In genomic region chr5:171419663-171420428, GRCh38 we compare ENCODE assay signal across 9 cellular contexts. TPM values are rescaled to one million over a fixed set of nuclear protein-coding genes. Genes with fewer than 3 reads are reported as not detected.
DNase-seq lines count a peak whose midpoint lies in the region; ATAC-seq, FAIRE-seq and TF ChIP-seq lines count a peak whose summit lies in the region.
"Had no signal": no experiment of that assay in that cellular context is flagged by ENCODE, and none has a peak within 500 bp of the region (broad histone marks: within the 10 kb centered on the region; RNA-seq: fewer than 3 reads in every experiment).

No MANE protein-coding gene starts in this region.

- H3K36me3 Mint-ChIP-seq in stimulated activated effector memory CD8-positive, alpha-beta T cell treated with anti-CD3 and anti-CD28 coated beads, Interleukin-12 subunit alpha, Interleukin-12 subunit beta, amount 100 ng/mL, for 72 hours: peaks cover 11% of the 10 kb centered on the region

- H3K4me3 ChIP-seq in NT2/D1 (ENCODE audit: insufficient read length, low read depth) (peak overlapping the region; percentile 39), breast epithelium (peak overlapping the region; percentile 38 to 66 (median 41)), keratinocyte (ENCODE audit: control insufficient read depth in 2 of 3, extremely low read depth in 1 of 3, insufficient read depth in 2 of 3, low read depth in 1 of 3, low read length in 3 of 3) (no peak overlapping the region)

- H3K9me3 Mint-ChIP-seq in stimulated activated effector memory CD8-positive, alpha-beta T cell treated with anti-CD3 and anti-CD28 coated beads, Interleukin-12 subunit alpha, Interleukin-12 subunit beta, amount 100 ng/mL, for 72 hours: no peaks in the 10 kb centered on the region

- H3K4me1 ChIP-seq in NT2/D1 (ENCODE audit: insufficient read depth, insufficient read length): peaks cover 10% of the 10 kb centered on the region
- H3K4me1 ChIP-seq in breast epithelium: peaks cover 6 to 13% of the 10 kb centered on the region in 2 donors
- H3K4me1 ChIP-seq in keratinocyte (ENCODE audit: control insufficient read depth, extremely low read depth, insufficient read depth, low read length): peaks cover 6% of the 10 kb centered on the region

- H3K27ac ChIP-seq in breast epithelium (no peak overlapping the region), keratinocyte (ENCODE audit: control insufficient read depth, insufficient read depth, low read length) (no peak overlapping the region)

- POLR2A ChIA-PET in GM10248 (lab: Yijun Ruan, JAX) (interaction anchor here (1.0 kb wide), 1 partner anchor 32 kb away, joined by 3 read pairs; the partner anchor contains the start of gene NPM1), HEK293T (lab: Yijun Ruan, JAX) (interaction anchor here (2.1 kb wide), 1 partner anchor 31 kb away, joined by 6 read pairs; no protein-coding TSS in a partner anchor)

- dilution Hi-C loops in keratinocyte (cut with MboI; ENCODE audit: extremely low pct_ligation_motif_present, low sequenced_read_pairs): loop anchor here (5.0 kb wide), 1 partner anchor 67 kb away; no protein-coding TSS in a partner anchor

- no peak for TF ChIP-seq CTCF in GM10248 (IDR thresholded peaks at IDR 0.05; ENCODE audit: control extremely low read depth, extremely low read depth, low read depth, missing control alignments)
- no peak for TF ChIP-seq CTCF in breast epithelium (IDR thresholded peaks at IDR 0.05)
- no peak for TF ChIP-seq CTCF in keratinocyte (optimal IDR thresholded peaks at IDR 0.05 in 1 of 3, IDR thresholded peaks at IDR 0.05 in 1 of 3, conservative IDR thresholded peaks at IDR 0.05 in 1 of 3; ENCODE audit: extremely low read depth in 1 of 3, insufficient read depth in 2 of 3, low read length in 3 of 3)

- H3K4me3 Mint-ChIP-seq in stimulated activated effector memory CD8-positive, alpha-beta T cell treated with anti-CD3 and anti-CD28 coated beads, Interleukin-12 subunit alpha, Interleukin-12 subunit beta, amount 100 ng/mL, for 72 hours: peak overlapping the region; percentile 54

- H2AFZ ChIP-seq in keratinocyte (ENCODE audit: control insufficient read depth, low read length): no peak overlapping the region

- H3K79me2 ChIP-seq in keratinocyte (ENCODE audit: control insufficient read depth, insufficient read depth, low read length): no peaks in the 10 kb centered on the region

- peaks cover 31% of the 10 kb centered on the region for H3K27me3 ChIP-seq in NT2/D1 (ENCODE audit: insufficient read depth, insufficient read length)
- H3K27me3 ChIP-seq in breast epithelium: peaks cover 0 to 20% of the 10 kb centered on the region in 2 donors
- peaks cover 27% of the 10 kb centered on the region for H3K27me3 ChIP-seq in keratinocyte (ENCODE audit: control insufficient read depth, extremely low read depth, insufficient read depth, low read length)

- peaks cover 11% of the 10 kb centered on the region for H3K4me1 Mint-ChIP-seq in stimulated activated effector memory CD8-positive, alpha-beta T cell treated with anti-CD3 and anti-CD28 coated beads, Interleukin-12 subunit alpha, Interleukin-12 subunit beta, amount 100 ng/mL, for 72 hours

- H3K27ac Mint-ChIP-seq in stimulated activated effector memory CD8-positive, alpha-beta T cell treated with anti-CD3 and anti-CD28 coated beads, Interleukin-12 subunit alpha, Interleukin-12 subunit beta, amount 100 ng/mL, for 72 hours: no peak overlapping the region

- H3K9ac ChIP-seq in NT2/D1 (ENCODE audit: insufficient read length, low read depth) (peak overlapping the region; percentile 61), keratinocyte (ENCODE audit: control insufficient read depth, extremely low read depth, insufficient read depth, low read length) (no peak overlapping the region)

- CTCF ChIA-PET in GM10248 (lab: Yijun Ruan, JAX): interaction anchor here (1.1 to 2.6 kb wide), 8 partner anchors 8 to 883 kb away, joined by 3 to 35 read pairs (median 8); no protein-coding TSS in a partner anchor
- CTCF ChIA-PET in HEK293T (lab: Yijun Ruan, JAX): interaction anchor here (0.8 to 2.3 kb wide), 11 partner anchors 10 to 639 kb away, joined by 3 to 9 read pairs (median 4); no protein-coding TSS in a partner anchor

- no peak for TF ChIP-seq POLR2A in breast epithelium (IDR thresholded peaks at IDR 0.05)

- H3K36me3 ChIP-seq in NT2/D1 (ENCODE audit: insufficient read depth, insufficient read length, low read length): peaks cover 4% of the 10 kb centered on the region
- no peaks in the 10 kb centered on the region for H3K36me3 ChIP-seq in breast epithelium
- no peaks in the 10 kb centered on the region for H3K36me3 ChIP-seq in keratinocyte (ENCODE audit: control insufficient read depth in 2 of 2, extremely low read depth in 1 of 2, insufficient read depth in 2 of 2, low read length in 2 of 2)

- peak overlapping the region; percentile 69 for H3K4me2 ChIP-seq in keratinocyte (ENCODE audit: control insufficient read depth, extremely low read depth, insufficient read depth, low read depth, low read length)

- peak; percentile 43 for DNase-seq in GM10248 (ENCODE audit: extremely low spot score)
- peak; percentile 55 for DNase-seq in HEK293T (ENCODE audit: extremely low spot score)
- DNase-seq in NT2/D1 (ENCODE audit: low read depth, low spot score): no peak
- no peak for DNase-seq in breast epithelium (ENCODE audit: low spot score in 2 of 2)
- DNase-seq in keratinocyte (ENCODE audit: low read depth, low spot score): no peak
- DNase-seq in stimulated activated effector memory CD8-positive, alpha-beta T cell treated with anti-CD3 and anti-CD28 coated beads, Interleukin-12 subunit alpha, Interleukin-12 subunit beta, amount 100 ng/mL, for 72 hours (ENCODE audit: low spot score in 2 of 2): peak in 1 of 2 donors; percentile 59
- no peak for DNase-seq in HPDE6-E6E7 (ENCODE audit: extremely low spot score)
- DNase-seq in NCI-H1436 treated with DMSO at 0.1 percent for 48 hours (lab: John Stamatoyannopoulos, UW): no peak

- FAIRE-seq in keratinocyte (lab: Jason Lieb, UNC): no peak
- FAIRE-seq: TTC549 had no signal

- H4K20me1 ChIP-seq in keratinocyte (ENCODE audit: control insufficient read depth, extremely low read depth, insufficient read depth, low read length): peaks cover 13% of the 10 kb centered on the region

- intact Hi-C loops in breast epithelium (cut with DNase I; ENCODE audit: low total_unique reads): loop anchor here (2.0 kb wide), 1 partner anchor 71 kb away; no protein-coding TSS in a partner anchor

- ATAC-seq in stimulated activated effector memory CD8-positive, alpha-beta T cell treated with anti-CD3 and anti-CD28 coated beads, Interleukin-12 subunit alpha, Interleukin-12 subunit beta, amount 100 ng/mL, for 72 hours: peak; percentile 50

- H3K9me3 ChIP-seq in NT2/D1 (ENCODE audit: insufficient read depth, low read length) (no peaks in the 10 kb centered on the region), breast epithelium (no peaks in the 10 kb centered on the region), keratinocyte (ENCODE audit: control insufficient read depth, low read depth, low read length) (no peaks in the 10 kb centered on the region)

- H3K9me1 ChIP-seq in keratinocyte (ENCODE audit: control insufficient read depth, extremely low read depth, insufficient read depth, low read length): no peaks in the 10 kb centered on the region

TF ChIP-seq in HEK293T, 16 proteins besides CTCF, POLR2A, EP300 and RAD21:
- TF ChIP-seq BHLHE40 (IDR thresholded peaks at IDR 0.05; ENCODE audit: borderline replicate concordance) (no peak), L3MBTL2 (conservative IDR thresholded peaks at IDR 0.05) (no peak), CTBP1 (IDR thresholded peaks at IDR 0.05; ENCODE audit: borderline replicate concordance) (no peak), FOXM1 (IDR thresholded peaks at IDR 0.05; ENCODE audit: borderline replicate concordance) (no peak), HDGF (IDR thresholded peaks at IDR 0.05; ENCODE audit: borderline replicate concordance) (no peak), ZNF384 (IDR thresholded peaks at IDR 0.05) (no peak), NFRKB (IDR thresholded peaks at IDR 0.05) (no peak), ELF4 (IDR thresholded peaks at IDR 0.05) (no peak), FOXA1 (IDR thresholded peaks at IDR 0.05) (no peak), LEF1 (IDR thresholded peaks at IDR 0.05; ENCODE audit: borderline replicate concordance) (no peak), FOXK2 (IDR thresholded peaks at IDR 0.05) (no peak), ARNT (IDR thresholded peaks at IDR 0.05) (no peak), TARDBP (IDR thresholded peaks at IDR 0.05) (no peak), SUZ12 (IDR thresholded peaks at IDR 0.05) (no peak)

RNA-seq across cellular contexts. Expression of gene FGF18, which starts 0.4 kb away (rescaled TPM):
- 1 to 10 TPM in 1 of 3 donors, under 1 TPM in 2; 0.16 to 1.6 (median 0.33) TPM for total RNA-seq in breast epithelium
- 0.03 to 0.06 TPM (median 0.05 TPM) in 3 replicates for polyA plus RNA-seq in keratinocyte
- polyA plus RNA-seq in keratinocyte (2011; ENCODE audit: low read depth): 0.96 TPM
- polyA plus RNA-seq in keratinocyte (2011; cell fraction: cytosol; rRNA removed): not detected in 2 replicates
- polyA plus RNA-seq in keratinocyte (2011; cell fraction: nucleus; rRNA removed): 0.15 and 0.32 TPM in 2 replicates
- polyA plus RNA-seq in keratinocyte (2012; ENCODE audit: low replicate concordance): 0.07 and 0.73 TPM in 2 replicates
- polyA minus RNA-seq in keratinocyte: not detected in 3 replicates
- polyA minus RNA-seq in keratinocyte (2011; cell fraction: cytosol; rRNA and poly(A)+ RNA removed): not detected
- 0.39 and 0.42 TPM in 2 replicates for polyA minus RNA-seq in keratinocyte (2011; cell fraction: nucleus; rRNA and poly(A)+ RNA removed)

RNA-seq across cellular contexts. Expression of gene NPM1, which starts 32.2 kb away (rescaled TPM):
- 100 to 1,000 TPM; 582 to 739 (median 669) TPM for total RNA-seq in breast epithelium
- 1,409 to 8,516 TPM (median 2,398 TPM) in 3 replicates for polyA plus RNA-seq in keratinocyte
- polyA plus RNA-seq in keratinocyte (2011; ENCODE audit: low read depth): 1,849 TPM
- polyA plus RNA-seq in keratinocyte (2011; cell fraction: cytosol; rRNA removed): 4,290 and 5,353 TPM in 2 replicates
- 4,148 and 4,468 TPM in 2 replicates for polyA plus RNA-seq in keratinocyte (2011; cell fraction: nucleus; rRNA removed)
- polyA plus RNA-seq in keratinocyte (2012; ENCODE audit: low replicate concordance): 2,131 and 4,378 TPM in 2 replicates
- 569 to 1,646 TPM (median 1,515 TPM) in 3 replicates for polyA minus RNA-seq in keratinocyte
- polyA minus RNA-seq in keratinocyte (2011; cell fraction: cytosol; rRNA and poly(A)+ RNA removed): 3,273 TPM
- 330 and 434 TPM in 2 replicates for polyA minus RNA-seq in keratinocyte (2011; cell fraction: nucleus; rRNA and poly(A)+ RNA removed)

Comparison
In these comparisons a context has a peak if more than half of its experiments do, and no peak if none do; other contexts are left out.
1. DNase-seq: peak in GM10248 (single experiment) and HEK293T (single experiment); none in NT2/D1 (single experiment), breast epithelium (0 of 2), keratinocyte (single experiment), HPDE6-E6E7 (single experiment) and NCI-H1436 treated with DMSO at 0.1 percent for 48 hours (single experiment).
2. H3K4me3 ChIP-seq: peak in NT2/D1 (single experiment) and breast epithelium (3 of 3); none in keratinocyte (0 of 3).